ENCODE assay signal across 8 cellular contexts in the genomic region with DNA sequence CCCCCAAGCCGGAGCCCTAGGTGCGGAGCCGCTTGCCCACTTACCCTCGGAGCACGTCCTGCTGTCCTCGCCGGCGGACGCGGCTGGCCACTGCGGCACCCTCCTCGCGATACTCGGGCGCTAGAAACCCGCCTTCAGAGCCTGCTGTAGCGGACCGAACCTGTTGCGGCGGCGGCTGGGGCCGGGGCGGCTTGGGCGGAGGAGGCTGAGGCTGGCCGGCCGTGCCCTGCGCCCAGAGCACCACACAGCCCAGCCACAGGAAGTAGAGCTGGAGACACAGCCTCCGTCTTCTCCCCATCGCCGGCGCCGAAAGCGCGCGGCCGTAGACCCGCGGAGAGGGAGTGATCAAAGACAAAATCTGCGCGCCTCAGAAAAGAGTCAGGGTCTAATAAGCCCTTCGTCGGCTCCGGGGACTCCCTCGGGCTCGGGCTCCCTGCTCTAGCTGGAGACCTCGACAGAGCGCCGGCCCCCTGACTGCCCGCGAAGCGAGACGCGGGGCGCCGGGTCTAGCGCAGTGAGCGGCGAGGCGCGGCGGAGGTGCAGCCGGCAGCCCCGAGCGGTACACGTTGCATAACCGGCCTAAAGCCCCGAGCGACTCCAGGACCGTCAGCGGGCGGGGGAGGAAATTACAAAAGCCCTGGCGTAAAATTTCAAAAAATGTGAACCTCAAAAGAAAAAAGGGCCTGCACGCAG. TPM values are rescaled to one million over a fixed set of nuclear protein-coding genes. Genes with fewer than 3 reads are reported as not detected.
DNase-seq lines count a peak whose midpoint lies in the region; ATAC-seq and TF ChIP-seq lines count a peak whose summit lies in the region.

No MANE protein-coding gene starts in this region.

- no peaks in the 10 kb centered on the region for H3K9me2 ChIP-seq in Karpas-422 (replicated peaks; ENCODE audit: insufficient read depth, low read length)

- peak overlapping the region; percentile 67 for H3K27ac ChIP-seq in muscle layer of colon (ENCODE audit: low read depth, low read length)
- H3K27ac ChIP-seq in Karpas-422 (ENCODE audit: low read length) = no peak overlapping the region

- H3K36me3 ChIP-seq in muscle layer of colon (ENCODE audit: insufficient read depth, low read length) (no peaks in the 10 kb centered on the region), Karpas-422 (ENCODE audit: insufficient read depth, low read length) (no peaks in the 10 kb centered on the region)

- DNase-seq in NCI-H774 (lab: John Stamatoyannopoulos, UW) (peak; percentile 38), epithelial cell of esophagus (ENCODE audit: low read depth) (peak; percentile 67), Karpas-422 (no peak)

- no peak for TF ChIP-seq CTCF in epithelial cell of esophagus (IDR thresholded peaks at IDR 0.05; ENCODE audit: insufficient read depth, low read depth, low read length, missing control alignments)

- no peak overlapping the region for H3K9ac ChIP-seq in muscle layer of colon (ENCODE audit: low read length)
- no peak overlapping the region for H3K9ac ChIP-seq in Karpas-422 (ENCODE audit: low read length)

- ATAC-seq in GM18868 (IDR thresholded peaks at IDR 0.05; ENCODE audit: unreplicated experiment) (peak; percentile 51), GM19467 (IDR thresholded peaks at IDR 0.05; ENCODE audit: unreplicated experiment) (no peak), GM21360 (IDR thresholded peaks at IDR 0.05; ENCODE audit: unreplicated experiment) (no peak), GM18511 (IDR thresholded peaks at IDR 0.05; ENCODE audit: unreplicated experiment) (no peak)

- H3K79me2 ChIP-seq in Karpas-422 (ENCODE audit: low read length) = no peaks in the 10 kb centered on the region

- H3K4me3 ChIP-seq in epithelial cell of esophagus (ENCODE audit: low read length) (peak overlapping the region; percentile 59), muscle layer of colon (ENCODE audit: low read depth in 1 of 2, low read length in 2 of 2) (peak overlapping the region; percentile 58 to 69), Karpas-422 (ENCODE audit: low read length) (no peak overlapping the region)

- no peak overlapping the region for H2AFZ ChIP-seq in Karpas-422 (ENCODE audit: low read length)

- H3K4me2 ChIP-seq in Karpas-422 (ENCODE audit: low read depth, low read length, poor library complexity, severe bottlenecking) = no peak overlapping the region

- H3K27me3 ChIP-seq in muscle layer of colon (ENCODE audit: control insufficient read depth in 1 of 2, insufficient read depth in 2 of 2, low read length in 2 of 2) = peaks cover 23 to 26% of the 10 kb centered on the region in 2 donors
- no peaks in the 10 kb centered on the region for H3K27me3 ChIP-seq in Karpas-422 (ENCODE audit: low read length)

- peaks cover 9% of the 10 kb centered on the region for H3K4me1 ChIP-seq in muscle layer of colon (ENCODE audit: insufficient read depth, low read length)
- no peaks in the 10 kb centered on the region for H3K4me1 ChIP-seq in Karpas-422 (ENCODE audit: low read length)

- no peaks in the 10 kb centered on the region for H4K20me1 ChIP-seq in Karpas-422 (ENCODE audit: insufficient read depth, low read depth, low read length)

- H3K9me3 ChIP-seq in muscle layer of colon (ENCODE audit: low read length) (no peaks in the 10 kb centered on the region), Karpas-422 (ENCODE audit: low read length) (no peaks in the 10 kb centered on the region; the same call in 1 of the 2 replicates)

RNA-seq across cellular contexts. Expression of gene FBN2, which starts 0.6 kb away (rescaled TPM):
- not detected in 2 replicates for total RNA-seq in Karpas-422 (2014; rRNA removed; shearing (Covaris generic); ENCODE audit: low replicate concordance)
